In genomic region chr17:30236807-30237206, GRCh38 we compare ENCODE assay signal across 8 cellular contexts. TPM values are rescaled to one million over a fixed set of nuclear protein-coding genes. Genes with fewer than 3 reads are reported as not detected.
A peak's percentile ranks its signal among the peaks of the same experiment; 100 is the strongest.
DNase-seq lines count a peak whose midpoint lies in the region; ATAC-seq and TF ChIP-seq lines count a peak whose summit lies in the region.

No MANE protein-coding gene starts in this region.

- intact Hi-C loops in activated B cell treated with CpG ODN at 0.5 μM for 24 hours (cut with micrococcal nuclease), result loop anchor here (10.0 kb wide), 1 partner anchor 132 kb away; no protein-coding TSS in a partner anchor

- no peaks in the 10 kb centered on the region for H3K9me3 Mint-ChIP-seq in activated B cell treated with CpG ODN at 0.5 μM for 24 hours

- no peak for ATAC-seq in activated B cell treated with CpG ODN at 0.5 μM for 24 hours (ENCODE audit: low read depth)
- ATAC-seq in GM19397 (IDR thresholded peaks at IDR 0.05; ENCODE audit: unreplicated experiment), result no peak

- DNase-seq in AG09319 (ENCODE audit: extremely low read depth, low read depth) (no peak), GM20000 (ENCODE audit: low spot score) (peak; percentile 76), activated B cell treated with CpG ODN at 0.5 μM for 24 hours (no peak), germinal center (ENCODE audit: low spot score) (peak; percentile 42), pulmonary artery endothelial cell (ENCODE audit: low read depth, low spot score) (peak; percentile 2)
- DNase-seq in activated effector memory CD4-positive, alpha-beta T cell treated with Interleukin-2 at 50 U/mL for 16 hours, result no peak
- no peak for DNase-seq in activated CD4-positive, CD25-positive, alpha-beta regulatory T cell treated with anti-CD3 and anti-CD28 coated beads, Interleukin-2, amount 50 U/mL, for 72 hours

- CTCF ChIA-PET in activated B cell treated with CpG ODN at 0.5 μM for 24 hours (lab: Charles Lee), result interaction anchor here (1.0 to 1.1 kb wide), 3 partner anchors 110 to 132 kb away, joined by 3 to 9 read pairs (median 3); no protein-coding TSS in a partner anchor

- POLR2A ChIA-PET in activated B cell treated with CpG ODN at 0.5 μM for 24 hours (lab: Charles Lee), result no interaction called here

- H3K27me3 Mint-ChIP-seq in activated B cell treated with CpG ODN at 0.5 μM for 24 hours, result peaks cover 60% of the 10 kb centered on the region

- no peak overlapping the region for H3K27ac Mint-ChIP-seq in activated B cell treated with CpG ODN at 0.5 μM for 24 hours

- TF ChIP-seq CTCF in AG09319 (IDR thresholded peaks at IDR 0.05; ENCODE audit: low read depth, low read length) (peak; percentile 49), GM20000 (IDR thresholded peaks at IDR 0.05; ENCODE audit: extremely low read depth, missing control alignments) (peak; percentile 47), activated B cell treated with CpG ODN at 0.5 μM for 24 hours (IDR thresholded peaks at IDR 0.05) (no peak)

- H3K4me3 Mint-ChIP-seq in activated B cell treated with CpG ODN at 0.5 μM for 24 hours, result peak overlapping the region; percentile 29

- no peaks in the 10 kb centered on the region for H3K36me3 Mint-ChIP-seq in activated B cell treated with CpG ODN at 0.5 μM for 24 hours (ENCODE audit: low read depth)

- peaks cover 21% of the 10 kb centered on the region for H3K4me1 Mint-ChIP-seq in activated B cell treated with CpG ODN at 0.5 μM for 24 hours

RNA-seq across cellular contexts. Expression of gene SLC6A4, which starts 1.3 kb away (rescaled TPM):
- not detected in 2 replicates for total RNA-seq in activated B cell treated with CpG ODN at 0.5 μM for 24 hours
- total RNA-seq in pulmonary artery endothelial cell, result 0.07 and 0.11 TPM in 2 replicates

RNA-seq across cellular contexts. Expression of gene BLMH, which starts 54.9 kb away (rescaled TPM):
- total RNA-seq in activated B cell treated with CpG ODN at 0.5 μM for 24 hours (38.0 and 40.3 TPM in 2 replicates), pulmonary artery endothelial cell (56.8 and 67.5 TPM in 2 replicates)

Comparison
In these comparisons a context has a peak if more than half of its experiments do, and no peak if none do; other contexts are left out.
1. DNase-seq: peak in GM20000 (single experiment), germinal center (single experiment) and pulmonary artery endothelial cell (single experiment); none in AG09319 (single experiment), activated B cell treated with CpG ODN at 0.5 μM for 24 hours (single experiment), activated effector memory CD4-positive, alpha-beta T cell treated with Interleukin-2 at 50 U/mL for 16 hours (single experiment) and activated CD4-positive, CD25-positive, alpha-beta regulatory T cell treated with anti-CD3 and anti-CD28 coated beads, Interleukin-2, amount 50 U/mL, for 72 hours (single experiment).